ENCODE assay signal across 8 cellular contexts in the genomic region with DNA sequence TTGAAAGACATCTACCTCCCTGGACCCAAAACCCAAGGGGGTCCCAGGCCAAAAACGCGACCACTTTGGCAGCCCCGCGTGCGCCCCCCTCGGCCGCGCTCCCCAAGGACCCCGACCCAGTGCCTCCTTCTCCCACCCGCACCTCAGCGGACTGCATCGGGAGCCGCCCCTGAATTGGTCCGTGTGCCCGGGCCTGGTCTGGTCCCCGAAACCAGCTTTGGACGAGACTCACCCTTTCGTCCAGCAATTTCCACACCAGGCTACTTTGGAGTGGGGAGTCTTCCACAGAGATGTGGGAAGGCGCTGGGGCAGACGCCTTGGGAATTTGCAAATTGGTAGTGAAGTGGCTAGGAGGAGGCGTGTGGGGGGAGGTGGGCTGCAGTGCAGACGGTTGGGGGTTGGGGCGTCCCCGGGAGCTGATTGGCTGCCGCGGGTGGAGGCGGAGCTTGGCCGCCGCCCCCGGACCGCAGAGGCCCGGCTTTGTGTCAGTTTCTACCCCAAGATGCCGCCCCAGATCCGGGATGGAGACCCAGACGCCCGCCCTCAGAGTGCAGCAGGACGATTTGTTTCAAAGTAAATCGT. TPM values are rescaled to one million over a fixed set of nuclear protein-coding genes. Genes with fewer than 3 reads are reported as not detected.
DNase-seq lines count a peak whose midpoint lies in the region; ATAC-seq and TF ChIP-seq lines count a peak whose summit lies in the region.

No MANE protein-coding gene starts in this region.

- H3K27ac Mint-ChIP-seq in HFFc6 (peak overlapping the region; percentile 78), chondrocyte (ENCODE audit: unreplicated experiment) (peak overlapping the region; percentile 81)
- no peak overlapping the region for H3K27ac Mint-ChIP-seq in stimulated activated effector memory CD8-positive, alpha-beta T cell treated with anti-CD3 and anti-CD28 coated beads, Interleukin-12 subunit alpha, Interleukin-12 subunit beta, amount 100 ng/mL, for 72 hours

- peak; percentile 60 for ATAC-seq in stimulated activated effector memory CD8-positive, alpha-beta T cell treated with anti-CD3 and anti-CD28 coated beads, Interleukin-12 subunit alpha, Interleukin-12 subunit beta, amount 100 ng/mL, for 72 hours

- no peaks in the 10 kb centered on the region for H3K9me3 Mint-ChIP-seq in HFFc6
- H3K9me3 Mint-ChIP-seq in chondrocyte (ENCODE audit: low read depth) = peaks cover 9% of the 10 kb centered on the region
- no peaks in the 10 kb centered on the region for H3K9me3 Mint-ChIP-seq in stimulated activated effector memory CD8-positive, alpha-beta T cell treated with anti-CD3 and anti-CD28 coated beads, Interleukin-12 subunit alpha, Interleukin-12 subunit beta, amount 100 ng/mL, for 72 hours

- DNase-seq in NCI-H748 (lab: John Stamatoyannopoulos, UW; ENCODE audit: unreplicated experiment) = peak; percentile 35
- no peak for DNase-seq in NCI-H748 treated with DMSO at 0.1 percent for 48 hours (lab: John Stamatoyannopoulos, UW)
- peak; percentile 28 for DNase-seq in HFFc6
- DNase-seq in NCI-H2227 (lab: John Stamatoyannopoulos, UW; ENCODE audit: unreplicated experiment) = peak; percentile 92
- peak; percentile 96 for DNase-seq in chondrocyte (ENCODE audit: low spot score)
- no peak for DNase-seq in kidney epithelial cell (ENCODE audit: low read depth)
- peak in 1 of 2 donors; percentile 53 for DNase-seq in stimulated activated effector memory CD8-positive, alpha-beta T cell treated with anti-CD3 and anti-CD28 coated beads, Interleukin-12 subunit alpha, Interleukin-12 subunit beta, amount 100 ng/mL, for 72 hours (ENCODE audit: low spot score in 2 of 2)
- DNase-seq in NCI-H187 (lab: John Stamatoyannopoulos, UW) = no peak

- no peaks in the 10 kb centered on the region for H3K36me3 ChIP-seq in kidney epithelial cell (ENCODE audit: control insufficient read depth, insufficient read depth, low read length)

- H3K4me3 Mint-ChIP-seq in HFFc6 = peak overlapping the region; percentile 92
- peak overlapping the region; percentile 86 for H3K4me3 Mint-ChIP-seq in chondrocyte (ENCODE audit: unreplicated experiment)
- H3K4me3 Mint-ChIP-seq in stimulated activated effector memory CD8-positive, alpha-beta T cell treated with anti-CD3 and anti-CD28 coated beads, Interleukin-12 subunit alpha, Interleukin-12 subunit beta, amount 100 ng/mL, for 72 hours = peak overlapping the region; percentile 37

- peak overlapping the region; percentile 53 for H3K4me3 ChIP-seq in kidney epithelial cell (ENCODE audit: low read depth, low read length)

- H3K4me1 Mint-ChIP-seq in HFFc6 (ENCODE audit: low read depth) (peaks cover 45% of the 10 kb centered on the region), chondrocyte (ENCODE audit: low read depth) (peaks cover 50% of the 10 kb centered on the region)
- peaks cover 16% of the 10 kb centered on the region for H3K4me1 Mint-ChIP-seq in stimulated activated effector memory CD8-positive, alpha-beta T cell treated with anti-CD3 and anti-CD28 coated beads, Interleukin-12 subunit alpha, Interleukin-12 subunit beta, amount 100 ng/mL, for 72 hours

- H3K36me3 Mint-ChIP-seq in HFFc6 (ENCODE audit: low read depth) (peaks cover 12% of the 10 kb centered on the region), chondrocyte (ENCODE audit: low read depth) (peaks cover 11% of the 10 kb centered on the region)
- no peaks in the 10 kb centered on the region for H3K36me3 Mint-ChIP-seq in stimulated activated effector memory CD8-positive, alpha-beta T cell treated with anti-CD3 and anti-CD28 coated beads, Interleukin-12 subunit alpha, Interleukin-12 subunit beta, amount 100 ng/mL, for 72 hours

- TF ChIP-seq CTCF in HFFc6 (IDR thresholded peaks at IDR 0.05) = peak; percentile 34
- peak; percentile 29 for TF ChIP-seq CTCF in chondrocyte (IDR thresholded peaks at IDR 0.05)
- TF ChIP-seq CTCF in kidney epithelial cell (IDR thresholded peaks at IDR 0.05; ENCODE audit: insufficient read depth, low read length, poor library complexity, severe bottlenecking) = no peak

- no peaks in the 10 kb centered on the region for H3K27me3 ChIP-seq in kidney epithelial cell (ENCODE audit: control insufficient read depth, insufficient read depth, low read length)

- H3K27me3 Mint-ChIP-seq in HFFc6 (ENCODE audit: insufficient read depth) (peaks cover 2% of the 10 kb centered on the region; the same call in 1 of the 2 replicates), chondrocyte (ENCODE audit: low read depth) (no peaks in the 10 kb centered on the region)

RNA-seq across cellular contexts. Expression of gene TCAF1, which starts 16.9 kb away (rescaled TPM):
- total RNA-seq in HFFc6 (2021; fragmentation: NEBNext Ultra II Directional; extraction: Animal tissue kit (Norgen Biotek cat#: 25700)) = 10 to 100 TPM; 57.1 to 90.3 (median 65.1) TPM
- total RNA-seq in chondrocyte = 106 to 127 TPM (median 109 TPM) in 3 replicates
- 37.4 and 44.6 TPM in 2 replicates for total RNA-seq in kidney epithelial cell

RNA-seq across cellular contexts. Expression of gene OR2F2, which starts 50.0 kb away (rescaled TPM):
- not detected for total RNA-seq in HFFc6 (2021; fragmentation: NEBNext Ultra II Directional; extraction: Animal tissue kit (Norgen Biotek cat#: 25700))
- total RNA-seq in chondrocyte = not detected in 3 replicates
- total RNA-seq in kidney epithelial cell = not detected in 2 replicates

Comparison
In these comparisons a context has a peak if more than half of its experiments do, and no peak if none do; other contexts are left out.
1. DNase-seq: peak in NCI-H748 (single experiment), HFFc6 (single experiment), NCI-H2227 (single experiment) and chondrocyte (single experiment); none in NCI-H748 treated with DMSO at 0.1 percent for 48 hours (single experiment), kidney epithelial cell (single experiment) and NCI-H187 (0 of 2).
2. H3K4me3 Mint-ChIP-seq: peak in every context shown above with its lines; median percentile 92 in HFFc6; 86 in chondrocyte; 37 in stimulated activated effector memory CD8-positive, alpha-beta T cell treated with anti-CD3 and anti-CD28 coated beads, Interleukin-12 subunit alpha, Interleukin-12 subunit beta, amount 100 ng/mL, for 72 hours.